In the genomic region with DNA sequence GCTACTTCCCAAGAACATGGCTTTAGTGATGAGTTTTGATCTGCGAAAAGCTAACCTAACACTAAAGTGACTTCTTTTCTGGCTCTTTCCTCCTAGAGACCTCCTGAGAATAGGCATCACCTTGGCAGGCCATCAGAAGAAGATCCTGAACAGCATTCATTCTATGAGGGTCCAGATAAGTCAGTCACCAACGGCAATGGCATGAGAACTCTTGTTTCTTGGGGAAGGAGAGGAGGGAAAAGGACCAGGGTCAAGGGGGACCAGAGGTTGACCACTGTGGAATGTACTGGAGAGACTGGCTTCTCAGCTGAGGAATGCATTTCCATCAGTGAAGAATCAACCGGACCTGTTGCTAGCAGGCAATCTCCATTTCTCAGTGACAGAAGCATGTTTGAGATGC, we compare ENCODE assay signal across 20 cellular contexts.
DNase-seq lines count a peak whose midpoint lies in the region; ATAC-seq and TF ChIP-seq lines count a peak whose summit lies in the region.
"Had no signal": no experiment of that assay in that cellular context is flagged by ENCODE, and none has a peak within 500 bp of the region (broad histone marks: within the 10 kb centered on the region; RNA-seq: fewer than 3 reads in every experiment).

No MANE protein-coding gene starts in this region.

- H3K27me3 ChIP-seq in mesendoderm (ENCODE audit: insufficient read depth, low read length, poor library complexity), result no peaks in the 10 kb centered on the region

- WGBS in mesendoderm (ENCODE audit: extremely low coverage, insufficient coverage, low lambda C conversion rate), result no CpG with 5 or more reads among the region's 3 CpGs

- no peaks in the 10 kb centered on the region for H3K9me3 ChIP-seq in HEK293 (ENCODE audit: control insufficient read depth, insufficient read depth, low read depth, low read length)
- H3K9me3 ChIP-seq: BE2C, HAP-1 had no signal

- DNase-seq in ecto neural progenitor cell (ENCODE audit: low spot score) (peak; percentile 30), mesendoderm (no peak), osteocyte (ENCODE audit: extremely low spot score, unreplicated experiment) (peak; percentile 48), kidney tubule cell (ENCODE audit: low spot score) (no peak)
- DNase-seq: BE2C; C1 segment of cervical spinal cord; CD4-positive, CD25-positive, alpha-beta regulatory T cell; CD8-positive, alpha-beta memory T cell; COR-L47; DMS 273 treated with DMSO at 0.1 percent for 48 hours; DND-41; EL; IMR-90 had no signal

- H2BK15ac ChIP-seq in mesendoderm (replicated peaks; ENCODE audit: low read depth), result no peak overlapping the region

- no peak overlapping the region for H4K8ac ChIP-seq in mesendoderm (ENCODE audit: low read depth, low read length)

- no peak overlapping the region for H3K27ac Mint-ChIP-seq in osteocyte (ENCODE audit: unreplicated experiment)
- H3K27ac Mint-ChIP-seq: CD4-positive, CD25-positive, alpha-beta regulatory T cell; CD8-positive, alpha-beta memory T cell had no signal

- H3K4ac ChIP-seq in mesendoderm (ENCODE audit: low read depth, low read length), result peak overlapping the region; percentile 20

- H3K79me2 ChIP-seq in mesendoderm (ENCODE audit: control insufficient read depth, insufficient read depth, low read length), result no peaks in the 10 kb centered on the region

- H2BK120ac ChIP-seq in mesendoderm (ENCODE audit: low read depth, low read length), result no peak overlapping the region

- CTCF ChIA-PET in HEK293 (lab: Yijun Ruan, JAX), result no interaction called here

- no peak overlapping the region for H3K27ac ChIP-seq in HEK293 (ENCODE audit: extremely low read depth, low read depth, low read length)
- H3K27ac ChIP-seq in mesendoderm (ENCODE audit: low read depth, low read length), result no peak overlapping the region

- POLR2A ChIA-PET in HEK293 (lab: Yijun Ruan, JAX), result no interaction called here

- no peak overlapping the region for H3K9ac ChIP-seq in mesendoderm (ENCODE audit: low read length)

- ATAC-seq in GM19463 (IDR thresholded peaks at IDR 0.05; ENCODE audit: unreplicated experiment), result no peak
- no peak for ATAC-seq in HG03025 (IDR thresholded peaks at IDR 0.05; ENCODE audit: low FRiP score, unreplicated experiment)
- no peak for ATAC-seq in GM21381 (IDR thresholded peaks at IDR 0.05; ENCODE audit: unreplicated experiment)
- ATAC-seq: GM12878, K562 had no signal

- H3K36me3 ChIP-seq in HEK293 (ENCODE audit: control insufficient read depth in 2 of 2, insufficient read depth in 1 of 2, low read length in 2 of 2) (no peaks in the 10 kb centered on the region), mesendoderm (ENCODE audit: control insufficient read depth, insufficient read depth, low read length) (no peaks in the 10 kb centered on the region)
- H3K36me3 ChIP-seq: BE2C, HAP-1 had no signal

- H3K36me3 Mint-ChIP-seq in osteocyte (ENCODE audit: unreplicated experiment), result no peaks in the 10 kb centered on the region
- H3K36me3 Mint-ChIP-seq: CD4-positive, CD25-positive, alpha-beta regulatory T cell had no signal

- no peak overlapping the region for H3K4me3 Mint-ChIP-seq in osteocyte (ENCODE audit: unreplicated experiment)
- H3K4me3 Mint-ChIP-seq: CD4-positive, CD25-positive, alpha-beta regulatory T cell; CD8-positive, alpha-beta memory T cell had no signal

- no peak overlapping the region for H3K4me2 ChIP-seq in mesendoderm (ENCODE audit: low read length)

- H3K4me3 ChIP-seq in HEK293 (ENCODE audit: low read depth, low read length), result no peak overlapping the region
- no peak overlapping the region for H3K4me3 ChIP-seq in mesendoderm (ENCODE audit: low read length)
- H3K4me3 ChIP-seq: GM12878, HAP-1, K562 had no signal

- H3K4me1 ChIP-seq in HEK293 (ENCODE audit: control insufficient read depth, insufficient read depth, low read length) (no peaks in the 10 kb centered on the region), mesendoderm (ENCODE audit: control insufficient read depth, low read depth, low read length) (peaks cover 4% of the 10 kb centered on the region)
- H3K4me1 ChIP-seq: BE2C, HAP-1 had no signal

- no peaks in the 10 kb centered on the region for H3K27me3 Mint-ChIP-seq in osteocyte (ENCODE audit: unreplicated experiment)
- H3K27me3 Mint-ChIP-seq: CD4-positive, CD25-positive, alpha-beta regulatory T cell had no signal

- H3K79me1 ChIP-seq in mesendoderm (ENCODE audit: low read length), result no peaks in the 10 kb centered on the region

- peak overlapping the region; percentile 14 for H2AK5ac ChIP-seq in mesendoderm (ENCODE audit: low read length)

- H3K18ac ChIP-seq in mesendoderm (ENCODE audit: low read length), result peak overlapping the region; percentile 18

- no peak overlapping the region for H3K56ac ChIP-seq in mesendoderm (ENCODE audit: low read length)

- no peak overlapping the region for H4K5ac ChIP-seq in mesendoderm (ENCODE audit: low read length)

- peaks cover 5% of the 10 kb centered on the region for H3K9me3 Mint-ChIP-seq in osteocyte (ENCODE audit: unreplicated experiment)

- H3K23ac ChIP-seq in mesendoderm (ENCODE audit: low read length), result no peak overlapping the region

- H3K4me1 Mint-ChIP-seq in osteocyte (ENCODE audit: unreplicated experiment), result no peaks in the 10 kb centered on the region
- H3K4me1 Mint-ChIP-seq: CD4-positive, CD25-positive, alpha-beta regulatory T cell; CD8-positive, alpha-beta memory T cell had no signal

- TF ChIP-seq CTCF in HEK293 (tag by site-specific recombination; IDR thresholded peaks at IDR 0.05) (no peak), osteocyte (IDR thresholded peaks at IDR 0.05) (no peak)

- H2BK5ac ChIP-seq in mesendoderm (ENCODE audit: low read length), result peak overlapping the region; percentile 4

TF ChIP-seq in HEK293, 187 proteins besides CTCF, POLR2A, EP300 and RAD21:
- no peak for TF ChIP-seq ZNF248 (tag by site-specific recombination; IDR thresholded peaks at IDR 0.05)
- TF ChIP-seq ZBTB1 (tag by site-specific recombination; IDR thresholded peaks at IDR 0.05), result no peak
- peak; percentile 61 for TF ChIP-seq SCRT2 (tag by site-specific recombination; IDR thresholded peaks at IDR 0.05)
- TF ChIP-seq, protein P1, sequence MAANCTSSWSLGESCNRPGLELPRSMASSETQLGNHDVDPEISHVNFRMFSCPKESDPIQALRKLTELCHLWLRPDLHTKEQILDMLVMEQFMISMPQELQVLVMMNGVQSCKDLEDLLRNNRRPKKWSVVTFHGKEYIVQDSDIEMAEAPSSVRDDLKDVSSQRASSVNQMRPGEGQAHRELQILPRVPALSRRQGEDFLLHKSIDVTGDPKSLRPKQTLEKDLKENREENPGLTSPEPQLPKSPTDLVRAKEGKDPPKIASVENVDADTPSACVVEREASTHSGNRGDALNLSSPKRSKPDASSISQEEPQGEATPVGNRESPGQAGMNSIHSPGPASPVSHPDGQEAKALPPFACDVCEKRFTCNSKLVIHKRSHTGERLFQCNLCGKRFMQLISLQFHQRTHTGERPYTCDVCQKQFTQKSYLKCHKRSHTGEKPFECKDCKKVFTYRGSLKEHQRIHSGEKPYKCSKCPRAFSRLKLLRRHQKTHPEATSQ (tag by site-specific recombination; IDR thresholded peaks at IDR 0.05), result no peak
- TF ChIP-seq ZNF292 (tag by site-specific recombination; IDR thresholded peaks at IDR 0.05; ENCODE audit: borderline replicate concordance, low read depth), result no peak
- TF ChIP-seq, protein P2, sequence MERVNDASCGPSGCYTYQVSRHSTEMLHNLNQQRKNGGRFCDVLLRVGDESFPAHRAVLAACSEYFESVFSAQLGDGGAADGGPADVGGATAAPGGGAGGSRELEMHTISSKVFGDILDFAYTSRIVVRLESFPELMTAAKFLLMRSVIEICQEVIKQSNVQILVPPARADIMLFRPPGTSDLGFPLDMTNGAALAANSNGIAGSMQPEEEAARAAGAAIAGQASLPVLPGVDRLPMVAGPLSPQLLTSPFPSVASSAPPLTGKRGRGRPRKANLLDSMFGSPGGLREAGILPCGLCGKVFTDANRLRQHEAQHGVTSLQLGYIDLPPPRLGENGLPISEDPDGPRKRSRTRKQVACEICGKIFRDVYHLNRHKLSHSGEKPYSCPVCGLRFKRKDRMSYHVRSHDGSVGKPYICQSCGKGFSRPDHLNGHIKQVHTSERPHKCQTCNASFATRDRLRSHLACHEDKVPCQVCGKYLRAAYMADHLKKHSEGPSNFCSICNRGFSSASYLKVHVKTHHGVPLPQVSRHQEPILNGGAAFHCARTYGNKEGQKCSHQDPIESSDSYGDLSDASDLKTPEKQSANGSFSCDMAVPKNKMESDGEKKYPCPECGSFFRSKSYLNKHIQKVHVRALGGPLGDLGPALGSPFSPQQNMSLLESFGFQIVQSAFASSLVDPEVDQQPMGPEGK (tag by site-specific recombination; IDR thresholded peaks at IDR 0.05), result no peak

Comparison
In these comparisons a context has a peak if more than half of its experiments do, and no peak if none do; other contexts are left out.
1. DNase-seq: peak in ecto neural progenitor cell (single experiment) and osteocyte (single experiment); none in mesendoderm (single experiment) and kidney tubule cell (single experiment).